Comparison of ENCODE assay signal across 23 cellular contexts in the genomic region with DNA sequence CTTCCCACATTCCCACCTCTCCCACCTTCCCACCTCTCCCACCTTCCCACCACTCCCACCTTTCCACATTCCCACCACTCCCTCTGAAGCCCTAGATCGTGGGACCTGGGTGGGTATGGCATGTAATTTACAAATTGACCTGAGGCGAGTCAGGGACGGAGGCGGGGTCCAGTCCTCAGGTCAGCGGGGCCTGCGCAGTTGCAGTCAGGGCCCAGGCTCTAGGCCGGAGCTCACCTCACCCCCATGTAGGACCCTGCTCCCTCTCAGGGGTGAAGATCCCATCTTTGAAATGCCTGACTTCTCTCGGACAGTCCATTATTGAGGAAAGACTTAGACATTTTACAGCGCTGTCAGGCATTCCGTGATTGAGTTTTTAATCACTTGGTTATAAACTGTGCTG. TPM values are rescaled to one million over a fixed set of nuclear protein-coding genes. Genes with fewer than 3 reads are reported as not detected.
"Had no signal": no experiment of that assay in that cellular context is flagged by ENCODE, and none has a peak within 500 bp of the region (broad histone marks: within the 10 kb centered on the region; RNA-seq: fewer than 3 reads in every experiment).

No MANE protein-coding gene starts in this region.

- H3K9me3 ChIP-seq: adrenal gland, esophagus muscularis mucosa, left ventricle myocardium inferior, suprapubic skin, upper lobe of left lung had no signal

- H3K27me3 Mint-ChIP-seq: stimulated activated naive CD8-positive, alpha-beta T cell treated with anti-CD3 and anti-CD28 coated beads, Interleukin-15, Interleukin-2, amounts not matched to agents 100 ng/mL and 50 ng/mL, for 24 hours had no signal

- ATAC-seq: right cardiac atrium, T-helper 17 cell had no signal

- H3K4me3 ChIP-seq: adrenal gland, coronary artery, esophagus muscularis mucosa, hepatocyte, left ventricle myocardium inferior, suprapubic skin, upper lobe of left lung had no signal

- H3K4me3 Mint-ChIP-seq: activated CD4-positive, alpha-beta memory T cell treated with anti-CD3 and anti-CD28 coated beads for 36 hours; activated naive CD4-positive, alpha-beta T cell treated with anti-CD3 and anti-CD28 coated beads, Interleukin-2, amount 50 U/mL, for 24 hours; central memory CD8-positive, alpha-beta T cell; natural killer cell; stimulated activated naive CD8-positive, alpha-beta T cell treated with anti-CD3 and anti-CD28 coated beads, Interleukin-15, Interleukin-2, amounts not matched to agents 100 ng/mL and 50 ng/mL, for 24 hours; T-helper 17 cell had no signal

- H3K4me1 Mint-ChIP-seq: activated naive CD4-positive, alpha-beta T cell treated with anti-CD3 and anti-CD28 coated beads, Interleukin-2, amount 50 U/mL, for 24 hours; central memory CD8-positive, alpha-beta T cell; natural killer cell; T-helper 17 cell had no signal

- H3K9me3 Mint-ChIP-seq: activated naive CD4-positive, alpha-beta T cell treated with anti-CD3 and anti-CD28 coated beads, Interleukin-2, amount 50 U/mL, for 24 hours; central memory CD8-positive, alpha-beta T cell had no signal

- H3K27ac Mint-ChIP-seq: activated CD4-positive, alpha-beta memory T cell treated with anti-CD3 and anti-CD28 coated beads for 36 hours; activated naive CD4-positive, alpha-beta T cell treated with anti-CD3 and anti-CD28 coated beads, Interleukin-2, amount 50 U/mL, for 24 hours; stimulated activated naive CD8-positive, alpha-beta T cell treated with anti-CD3 and anti-CD28 coated beads, Interleukin-15, Interleukin-2, amounts not matched to agents 100 ng/mL and 50 ng/mL, for 24 hours; T-helper 17 cell had no signal

- DNase-seq: activated CD4-positive, alpha-beta memory T cell treated with anti-CD3 and anti-CD28 coated beads for 36 hours; activated CD4-positive, alpha-beta T cell treated with anti-CD3 and anti-CD28 coated beads for 48 hours; activated gamma-delta T cell treated with Interleukin-2 at 50 U/mL for 16 hours; activated T-cell treated with anti-CD3 and anti-CD28 coated beads, Interleukin-2, amount 50 U/mL, for 1 hour; adrenal gland; glutamatergic neuron; left ventricle myocardium inferior; mammary epithelial cell; midbrain; natural killer cell; right cardiac atrium; stimulated activated CD4-positive, alpha-beta T cell treated with anti-CD3 and anti-CD28 coated beads, Interleukin-12 subunit alpha, Interleukin-12 subunit beta, amount 100 ng/mL, for 4 hours; stimulated activated CD4-positive, alpha-beta T cell treated with anti-CD3 and anti-CD28 coated beads, Interleukin-4, amount 100 ng/mL, for 4 hours; SW 1271; T-helper 17 cell; upper lobe of left lung had no signal

- H3K27ac ChIP-seq: adrenal gland, esophagus muscularis mucosa, left ventricle myocardium inferior, suprapubic skin, upper lobe of left lung had no signal

- H3K36me3 Mint-ChIP-seq: activated CD4-positive, alpha-beta memory T cell treated with anti-CD3 and anti-CD28 coated beads for 36 hours; activated naive CD4-positive, alpha-beta T cell treated with anti-CD3 and anti-CD28 coated beads, Interleukin-2, amount 50 U/mL, for 24 hours; natural killer cell had no signal

- H3K4me1 ChIP-seq: esophagus muscularis mucosa, left ventricle myocardium inferior, upper lobe of left lung had no signal

RNA-seq across cellular contexts. Expression of gene THBS2, which starts 10.5 kb away (rescaled TPM):
- total RNA-seq: activated CD4-positive, alpha-beta memory T cell treated with anti-CD3 and anti-CD28 coated beads for 36 hours; natural killer cell; T-helper 17 cell had no signal
